In genomic region chr15:73965730-73966103, GRCh38 we compare ENCODE assay signal across 8 cellular contexts. TPM values are rescaled to one million over a fixed set of nuclear protein-coding genes. Genes with fewer than 3 reads are reported as not detected.
DNase-seq lines count a peak whose midpoint lies in the region; ATAC-seq lines count a peak whose summit lies in the region.

No MANE protein-coding gene starts in this region.

- H3K4me1 Mint-ChIP-seq in activated naive CD4-positive, alpha-beta T cell treated with anti-CD3 and anti-CD28 coated beads, Interleukin-2, amount 10 ng/mL, durations not matched to agents 7 days and 5 days: peaks cover 39% of the 10 kb centered on the region
- H3K4me1 Mint-ChIP-seq in stimulated activated effector memory CD8-positive, alpha-beta T cell treated with anti-CD3 and anti-CD28 coated beads, Interleukin-12 subunit alpha, Interleukin-12 subunit beta, amount 100 ng/mL, for 72 hours: peaks cover 24% of the 10 kb centered on the region

- peaks cover 5% of the 10 kb centered on the region for H3K27me3 Mint-ChIP-seq in activated naive CD4-positive, alpha-beta T cell treated with anti-CD3 and anti-CD28 coated beads, Interleukin-2, amount 10 ng/mL, durations not matched to agents 7 days and 5 days

- ATAC-seq in HG03354 (IDR thresholded peaks at IDR 0.05; ENCODE audit: poor library complexity, severe bottlenecking, unreplicated experiment): peak; percentile 62
- ATAC-seq in activated naive CD4-positive, alpha-beta T cell treated with anti-CD3 and anti-CD28 coated beads, Interleukin-2, amount 50 U/mL, for 72 hours: peak; percentile 80 to 91
- ATAC-seq in stimulated activated effector memory CD8-positive, alpha-beta T cell treated with anti-CD3 and anti-CD28 coated beads, Interleukin-12 subunit alpha, Interleukin-12 subunit beta, amount 100 ng/mL, for 72 hours: peak; percentile 79
- no peak for ATAC-seq in HG02763 (IDR thresholded peaks at IDR 0.05; ENCODE audit: unreplicated experiment)

- CTCF ChIA-PET in activated naive CD4-positive, alpha-beta T cell treated with anti-CD3 and anti-CD28 coated beads, Interleukin-2, amount 10 ng/mL, durations not matched to agents 7 days and 5 days (lab: Charles Lee): interaction anchor here (0.8 to 4.8 kb wide), 11 partner anchors 9 to 91 kb away, joined by 3 to 94 read pairs (median 5); partner anchors contain the start of genes PML and TBC1D21

- no peaks in the 10 kb centered on the region for H3K9me3 Mint-ChIP-seq in activated naive CD4-positive, alpha-beta T cell treated with anti-CD3 and anti-CD28 coated beads, Interleukin-2, amount 10 ng/mL, durations not matched to agents 7 days and 5 days
- no peaks in the 10 kb centered on the region for H3K9me3 Mint-ChIP-seq in activated naive CD4-positive, alpha-beta T cell treated with anti-CD3 and anti-CD28 coated beads, Interleukin-2, amount 50 U/mL, for 72 hours
- H3K9me3 Mint-ChIP-seq in stimulated activated effector memory CD8-positive, alpha-beta T cell treated with anti-CD3 and anti-CD28 coated beads, Interleukin-12 subunit alpha, Interleukin-12 subunit beta, amount 100 ng/mL, for 72 hours: no peaks in the 10 kb centered on the region

- H3K4me3 Mint-ChIP-seq in activated naive CD4-positive, alpha-beta T cell treated with anti-CD3 and anti-CD28 coated beads, Interleukin-2, amount 10 ng/mL, durations not matched to agents 7 days and 5 days: peak overlapping the region; percentile 10
- peak overlapping the region; percentile 77 for H3K4me3 Mint-ChIP-seq in stimulated activated effector memory CD8-positive, alpha-beta T cell treated with anti-CD3 and anti-CD28 coated beads, Interleukin-12 subunit alpha, Interleukin-12 subunit beta, amount 100 ng/mL, for 72 hours

- H3K36me3 Mint-ChIP-seq in activated naive CD4-positive, alpha-beta T cell treated with anti-CD3 and anti-CD28 coated beads, Interleukin-2, amount 10 ng/mL, durations not matched to agents 7 days and 5 days: no peaks in the 10 kb centered on the region
- no peaks in the 10 kb centered on the region for H3K36me3 Mint-ChIP-seq in activated naive CD4-positive, alpha-beta T cell treated with anti-CD3 and anti-CD28 coated beads, Interleukin-2, amount 50 U/mL, for 72 hours
- H3K36me3 Mint-ChIP-seq in stimulated activated effector memory CD8-positive, alpha-beta T cell treated with anti-CD3 and anti-CD28 coated beads, Interleukin-12 subunit alpha, Interleukin-12 subunit beta, amount 100 ng/mL, for 72 hours: no peaks in the 10 kb centered on the region

- peak overlapping the region; percentile 82 for H3K27ac Mint-ChIP-seq in activated naive CD4-positive, alpha-beta T cell treated with anti-CD3 and anti-CD28 coated beads, Interleukin-2, amount 10 ng/mL, durations not matched to agents 7 days and 5 days
- peak overlapping the region; percentile 87 to 91 for H3K27ac Mint-ChIP-seq in activated naive CD4-positive, alpha-beta T cell treated with anti-CD3 and anti-CD28 coated beads, Interleukin-2, amount 50 U/mL, for 72 hours
- H3K27ac Mint-ChIP-seq in stimulated activated effector memory CD8-positive, alpha-beta T cell treated with anti-CD3 and anti-CD28 coated beads, Interleukin-12 subunit alpha, Interleukin-12 subunit beta, amount 100 ng/mL, for 72 hours: no peak overlapping the region

- peak; percentile 45 for DNase-seq in activated naive CD4-positive, alpha-beta T cell treated with anti-CD3 and anti-CD28 coated beads, Interleukin-2, amount 10 ng/mL, durations not matched to agents 7 days and 5 days
- no peak for DNase-seq in activated naive CD4-positive, alpha-beta T cell treated with anti-CD3 and anti-CD28 coated beads, Interleukin-2, amount 50 U/mL, for 16 hours
- DNase-seq in activated naive CD4-positive, alpha-beta T cell treated with anti-CD3 and anti-CD28 coated beads, Interleukin-2, amount 50 U/mL, for 72 hours (ENCODE audit: low spot score in 2 of 2): no peak
- no peak for DNase-seq in stimulated activated effector memory CD8-positive, alpha-beta T cell treated with anti-CD3 and anti-CD28 coated beads, Interleukin-12 subunit alpha, Interleukin-12 subunit beta, amount 100 ng/mL, for 72 hours (ENCODE audit: low spot score in 2 of 2)
- DNase-seq in GOT3 (lab: John Stamatoyannopoulos, UW): no peak
- no peak for DNase-seq in GDM1 (lab: John Stamatoyannopoulos, UW)

RNA-seq across cellular contexts. Expression of gene STOML1, which starts 26.4 kb away (rescaled TPM):
- total RNA-seq in activated naive CD4-positive, alpha-beta T cell treated with anti-CD3 and anti-CD28 coated beads, Interleukin-2, amount 50 U/mL, for 72 hours: 1 to 10 TPM; 5.9 to 7.2 TPM

RNA-seq across cellular contexts. Expression of gene PML, which starts 28.8 kb away (rescaled TPM):
- total RNA-seq in activated naive CD4-positive, alpha-beta T cell treated with anti-CD3 and anti-CD28 coated beads, Interleukin-2, amount 50 U/mL, for 72 hours: 10 to 100 TPM; 76.3 to 91.7 TPM

RNA-seq across cellular contexts. Expression of gene LOXL1, which starts 39.5 kb away (rescaled TPM):
- total RNA-seq in activated naive CD4-positive, alpha-beta T cell treated with anti-CD3 and anti-CD28 coated beads, Interleukin-2, amount 50 U/mL, for 72 hours: under 1 TPM; 0.27 to 0.78 TPM
